ENCODE assay signal across 37 cellular contexts in the genomic region with DNA sequence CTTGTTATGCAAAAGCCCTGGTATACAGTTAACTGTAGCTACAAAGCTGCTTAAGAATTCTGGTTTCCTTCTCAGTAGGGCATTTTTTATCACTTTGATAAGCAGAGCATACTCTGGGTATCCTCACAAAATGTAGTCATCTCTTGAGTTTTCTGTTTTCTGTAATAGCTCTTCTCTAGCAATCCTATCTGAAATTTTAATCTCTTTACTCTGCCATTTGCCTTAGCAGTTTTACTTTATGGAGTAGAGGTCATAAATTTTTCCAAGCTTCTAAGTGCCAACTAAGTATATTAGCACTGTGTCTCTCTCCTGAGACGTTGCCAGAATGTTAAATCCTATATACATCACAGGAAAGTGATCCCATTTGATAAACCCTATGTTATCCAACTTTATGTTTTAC. TPM values are rescaled to one million over a fixed set of nuclear protein-coding genes. Genes with fewer than 3 reads are reported as not detected.
"Had no signal": no experiment of that assay in that cellular context is flagged by ENCODE, and none has a peak within 500 bp of the region (broad histone marks: within the 10 kb centered on the region; RNA-seq: fewer than 3 reads in every experiment).

No MANE protein-coding gene starts in this region.

- H3K27ac ChIP-seq: Peyer's patch had no signal

- H3K27me3 ChIP-seq: Peyer's patch had no signal

- ATAC-seq: activated CD4-positive, CD25-positive, alpha-beta regulatory T cell treated with anti-CD3 and anti-CD28 coated beads, Interleukin-2, amount 50 U/mL, for 24 hours; activated CD8-positive, alpha-beta memory T cell treated with anti-CD3 and anti-CD28 coated beads, Interleukin-2, amount 10 ng/mL, durations not matched to agents 7 days and 5 days; PC-3; WTC11 had no signal

- H3K27ac Mint-ChIP-seq: activated CD4-positive, alpha-beta memory T cell treated with anti-CD3 and anti-CD28 coated beads, Interleukin-2, amount 10 ng/mL, durations not matched to agents 7 days and 5 days; activated CD8-positive, alpha-beta memory T cell treated with anti-CD3 and anti-CD28 coated beads, Interleukin-2, amount 10 ng/mL, durations not matched to agents 7 days and 5 days; activated naive CD4-positive, alpha-beta T cell treated with anti-CD3 and anti-CD28 coated beads, Interleukin-2, amount 10 ng/mL, durations not matched to agents 7 days and 5 days; activated naive CD8-positive, alpha-beta T cell treated with anti-CD3 and anti-CD28 coated beads for 36 hours; brain; T-helper 1 cell treated with Interleukin-12 subunit alpha and Interleukin-12 subunit beta and Interleukin-4 antibody, amounts not matched to agents 30 μg/mL and 1 μg/mL, for 36 hours; T-helper 2 cell treated with Interferon-gamma antibody and Interleukin-4, amounts not matched to agents 5 μg/mL and 100 μg/mL, for 36 hours; WTC11 had no signal

- FAIRE-seq: astrocyte, bronchial epithelial cell, colon, TTC549 had no signal

- DNase-seq: activated CD4-positive, alpha-beta memory T cell treated with anti-CD3 and anti-CD28 coated beads, Interleukin-2, amount 10 ng/mL, durations not matched to agents 7 days and 5 days; activated CD4-positive, alpha-beta T cell treated with anti-CD3 and anti-CD28 coated beads for 4 hours; activated CD4-positive, alpha-beta T cell treated with anti-CD3 and anti-CD28 coated beads, Interleukin-2, amount 50 U/mL, for 1 hour; activated CD8-positive, alpha-beta memory T cell treated with anti-CD3 and anti-CD28 coated beads for 24 hours; activated CD8-positive, alpha-beta memory T cell treated with anti-CD3 and anti-CD28 coated beads, Interleukin-2, amount 10 ng/mL, durations not matched to agents 7 days and 5 days; activated CD8-positive, alpha-beta memory T cell treated with anti-CD3 and anti-CD28 coated beads, Interleukin-2, amount 50 U/mL, for 48 hours; activated effector memory CD4-positive, alpha-beta T cell treated with Interleukin-2 at 50 U/mL for 16 hours; activated naive CD4-positive, alpha-beta T cell treated with anti-CD3 and anti-CD28 coated beads, Interleukin-2, amount 10 ng/mL, durations not matched to agents 7 days and 5 days; activated naive CD8-positive, alpha-beta T cell treated with anti-CD3 and anti-CD28 coated beads for 36 hours; activated T-cell treated with anti-CD3 and anti-CD28 coated beads, Interleukin-2, amount 50 U/mL, for 48 hours; caudate nucleus; NCI-H1092 treated with DMSO at 0.1 percent for 48 hours; NCI-H1417; NCI-H146; NCI-H187; NCI-H2029 treated with DMSO at 0.1 percent for 48 hours; NCI-H2107; NCI-H2171; NCI-H2227 treated with DMSO at 0.1 percent for 48 hours; NCI-H446; NCI-H510A treated with DMSO at 0.1 percent for 48 hours; NCI-H526 treated with DMSO at 0.1 percent for 48 hours; NCI-H774; PC-3; Peyer's patch; RPMI8226; SIG-M5 had no signal

- H3K4me1 ChIP-seq: Peyer's patch had no signal

- H3K9me3 ChIP-seq: Peyer's patch had no signal

- H3K4me3 ChIP-seq: Peyer's patch had no signal

- H3K4me3 Mint-ChIP-seq: activated CD4-positive, alpha-beta memory T cell treated with anti-CD3 and anti-CD28 coated beads, Interleukin-2, amount 10 ng/mL, durations not matched to agents 7 days and 5 days; activated CD8-positive, alpha-beta memory T cell treated with anti-CD3 and anti-CD28 coated beads, Interleukin-2, amount 10 ng/mL, durations not matched to agents 7 days and 5 days; activated naive CD4-positive, alpha-beta T cell treated with anti-CD3 and anti-CD28 coated beads, Interleukin-2, amount 10 ng/mL, durations not matched to agents 7 days and 5 days; activated naive CD8-positive, alpha-beta T cell treated with anti-CD3 and anti-CD28 coated beads for 36 hours; brain; T-helper 1 cell treated with Interleukin-12 subunit alpha and Interleukin-12 subunit beta and Interleukin-4 antibody, amounts not matched to agents 30 μg/mL and 1 μg/mL, for 36 hours; T-helper 2 cell treated with Interferon-gamma antibody and Interleukin-4, amounts not matched to agents 5 μg/mL and 100 μg/mL, for 36 hours; WTC11 had no signal

- H3K36me3 Mint-ChIP-seq: activated CD8-positive, alpha-beta memory T cell treated with anti-CD3 and anti-CD28 coated beads, Interleukin-2, amount 10 ng/mL, durations not matched to agents 7 days and 5 days; activated naive CD4-positive, alpha-beta T cell treated with anti-CD3 and anti-CD28 coated beads, Interleukin-2, amount 10 ng/mL, durations not matched to agents 7 days and 5 days; activated naive CD8-positive, alpha-beta T cell treated with anti-CD3 and anti-CD28 coated beads for 36 hours; brain; WTC11 had no signal

- H3K27me3 Mint-ChIP-seq: brain had no signal

- H3K4me1 Mint-ChIP-seq: activated CD4-positive, alpha-beta memory T cell treated with anti-CD3 and anti-CD28 coated beads, Interleukin-2, amount 10 ng/mL, durations not matched to agents 7 days and 5 days; activated CD8-positive, alpha-beta memory T cell treated with anti-CD3 and anti-CD28 coated beads, Interleukin-2, amount 10 ng/mL, durations not matched to agents 7 days and 5 days; activated naive CD4-positive, alpha-beta T cell treated with anti-CD3 and anti-CD28 coated beads, Interleukin-2, amount 10 ng/mL, durations not matched to agents 7 days and 5 days; activated naive CD8-positive, alpha-beta T cell treated with anti-CD3 and anti-CD28 coated beads for 36 hours; brain had no signal

- H3K36me3 ChIP-seq: Peyer's patch had no signal

- H3K9me3 Mint-ChIP-seq: activated CD4-positive, alpha-beta memory T cell treated with anti-CD3 and anti-CD28 coated beads, Interleukin-2, amount 10 ng/mL, durations not matched to agents 7 days and 5 days; activated naive CD4-positive, alpha-beta T cell treated with anti-CD3 and anti-CD28 coated beads, Interleukin-2, amount 10 ng/mL, durations not matched to agents 7 days and 5 days; T-helper 1 cell treated with Interleukin-12 subunit alpha and Interleukin-12 subunit beta and Interleukin-4 antibody, amounts not matched to agents 30 μg/mL and 1 μg/mL, for 36 hours; T-helper 2 cell treated with Interferon-gamma antibody and Interleukin-4, amounts not matched to agents 5 μg/mL and 100 μg/mL, for 36 hours had no signal

RNA-seq across cellular contexts. Expression of a gene that starts 28.0 kb away (rescaled TPM):
- total RNA-seq: SK-MEL-5 had no signal
